ENCODE assay signal across 30 cellular contexts in the genomic region with DNA sequence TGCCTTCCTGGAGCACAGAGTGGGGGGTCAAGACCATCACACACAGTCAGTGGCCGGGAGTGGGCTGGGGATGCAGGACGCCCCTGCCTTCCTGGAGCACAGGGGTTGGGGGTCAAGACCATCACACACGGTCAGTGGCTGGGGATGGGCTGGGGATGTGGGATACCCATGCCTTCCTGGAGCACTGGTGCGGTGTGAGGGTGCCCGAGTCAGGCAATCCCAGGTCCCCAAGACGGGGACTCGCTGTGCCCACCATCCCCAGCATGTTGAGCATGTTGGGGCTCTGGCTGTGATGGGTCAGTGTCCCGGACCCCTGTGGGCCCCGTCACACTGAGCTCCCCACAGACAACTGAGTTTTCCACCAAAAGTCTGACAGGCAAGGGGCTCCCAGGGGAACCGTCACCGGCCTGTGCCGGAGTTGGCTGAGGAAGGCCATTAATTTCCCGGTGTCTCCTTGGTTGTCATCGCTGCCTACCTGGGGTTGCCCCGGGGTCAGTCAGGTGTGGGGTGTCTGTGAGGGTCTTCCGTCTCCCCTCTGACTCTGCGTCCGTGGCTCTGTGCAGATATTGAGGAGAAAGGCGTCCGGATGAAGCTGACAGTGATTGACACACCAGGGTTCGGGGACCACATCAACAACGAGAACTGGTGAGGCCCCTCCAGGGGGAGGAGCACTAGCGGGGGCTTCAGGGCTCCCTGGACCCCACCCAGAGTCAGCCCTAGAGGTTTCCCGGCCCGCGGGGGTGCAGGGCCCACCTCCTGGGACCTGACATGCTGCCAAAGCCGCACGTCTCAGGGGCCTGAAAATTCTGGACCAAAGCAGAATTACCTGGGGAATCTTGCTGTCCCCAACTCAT.
DNase-seq lines count a peak whose midpoint lies in the region; ATAC-seq, FAIRE-seq and TF ChIP-seq lines count a peak whose summit lies in the region.
"Had no signal": no experiment of that assay in that cellular context is flagged by ENCODE, and none has a peak within 500 bp of the region (broad histone marks: within the 10 kb centered on the region; RNA-seq: fewer than 3 reads in every experiment).

No MANE protein-coding gene starts in this region.

- no peak overlapping the region for H3K27ac ChIP-seq in BLaER1
- H3K27ac ChIP-seq in RWPE1 = peak overlapping the region; percentile 68
- H3K27ac ChIP-seq in kidney (ENCODE audit: low read depth in 2 of 2, low read length in 2 of 2) = no peak overlapping the region
- no peak overlapping the region for H3K27ac ChIP-seq in spleen
- H3K27ac ChIP-seq: ascending aorta, C4-2B, KMS-11, thyroid gland had no signal

- no peaks in the 10 kb centered on the region for H3K9me3 ChIP-seq in BLaER1
- no peaks in the 10 kb centered on the region for H3K9me3 ChIP-seq in kidney (ENCODE audit: control insufficient read depth in 1 of 2, low read length in 2 of 2)
- H3K9me3 ChIP-seq in spleen = no peaks in the 10 kb centered on the region
- H3K9me3 ChIP-seq: ascending aorta, stomach, thyroid gland had no signal

- no peak for DNase-seq in RWPE1 (ENCODE audit: low spot score)
- DNase-seq in kidney = peak; percentile 67
- peak; percentile 64 for DNase-seq in spleen
- DNase-seq in stimulated activated CD4-positive, alpha-beta T cell treated with anti-CD3 and anti-CD28 coated beads, Interleukin-4, amount 100 ng/mL, for 1 hour = no peak
- no peak for DNase-seq in NCI-H1694 treated with DMSO at 0.1 percent for 48 hours (lab: John Stamatoyannopoulos, UW)
- DNase-seq: activated CD4-positive, alpha-beta T cell treated with anti-CD3 and anti-CD28 coated beads for 1 hour; activated CD8-positive, alpha-beta memory T cell treated with anti-CD3 and anti-CD28 coated beads, Interleukin-2, amount 50 U/mL, for 48 hours; activated CD8-positive, alpha-beta T cell treated with anti-CD3 and anti-CD28 coated beads for 36 hours; caudate nucleus; cortex of kidney; effector memory CD8-positive, alpha-beta T cell; midbrain; MM.1S; NCI-H1105 treated with DMSO at 0.1 percent for 48 hours; NCI-H2081 treated with DMSO at 0.1 percent for 48 hours; NCI-H2227 treated with DMSO at 0.1 percent for 48 hours; NCI-H526; small intestine; stimulated activated CD4-positive, alpha-beta T cell treated with anti-CD3 and anti-CD28 coated beads, Interleukin-1b, Interleukin-23, amount 100 ng/mL, for 48 hours; stimulated activated CD8-positive, alpha-beta memory T cell treated with anti-CD3 and anti-CD28 coated beads, Interleukin-4, amount 100 ng/mL, for 48 hours; stomach had no signal

- 86 to 94% (median 90%) methylated on average over 20 to 28 of the region's 28 CpGs for WGBS in spleen, 5 donors

- H3K4me1 ChIP-seq in BLaER1 (peaks cover 93% of the 10 kb centered on the region), kidney (ENCODE audit: control insufficient read depth in 1 of 2, insufficient read depth in 1 of 2, low read depth in 1 of 2, low read length in 2 of 2) (peaks cover 0 to 2% of the 10 kb centered on the region in 2 donors), spleen (peaks cover 7 to 74% (median 31%) of the 10 kb centered on the region in 6 donors)

- no peak for TF ChIP-seq POLR2A in spleen (IDR thresholded peaks at IDR 0.05)

- H4K20me1 ChIP-seq in BLaER1 = peaks cover 100% of the 10 kb centered on the region

- H3K4me3 ChIP-seq in BLaER1 (no peak overlapping the region), kidney (ENCODE audit: low read length in 2 of 2) (no peak overlapping the region), spleen (no peak overlapping the region)
- H3K4me3 ChIP-seq: ascending aorta, stomach, thyroid gland had no signal

- H3K27me3 ChIP-seq in BLaER1 = no peaks in the 10 kb centered on the region
- no peaks in the 10 kb centered on the region for H3K27me3 ChIP-seq in spleen (replicated peaks in 1 of 7)
- H3K27me3 ChIP-seq: ascending aorta, stomach, thyroid gland had no signal

- POLR2A ChIA-PET in RWPE1 (lab: Yijun Ruan, JAX; ENCODE audit: low non-redundant PET) = no interaction called here

- peak overlapping the region; percentile 74 for H3K4me2 ChIP-seq in BLaER1
- H3K4me2 ChIP-seq: KMS-11 had no signal

- intact Hi-C loops in kidney (cut with DNase I) = loop anchor here (5.0 kb wide), 1 partner anchor 51 kb away; no protein-coding TSS in a partner anchor
- intact Hi-C loops in spleen (cut with DNase I; ENCODE audit: low total_unique reads) = no loop called here

- no peak for ATAC-seq in activated CD4-positive, CD25-positive, alpha-beta regulatory T cell treated with anti-CD3 and anti-CD28 coated beads, Interleukin-2, amount 50 U/mL, for 24 hours
- ATAC-seq: activated CD8-positive, alpha-beta T cell treated with anti-CD3 and anti-CD28 coated beads for 36 hours; effector memory CD8-positive, alpha-beta T cell had no signal

- FAIRE-seq in kidney (lab: Jason Lieb, UNC) = no peak
- FAIRE-seq: GM12892, H54, islet of Langerhans, small intestine had no signal

- TF ChIP-seq CTCF in RWPE1 (conservative IDR thresholded peaks at IDR 0.05; ENCODE audit: low read depth) (no peak), kidney (IDR thresholded peaks at IDR 0.05; ENCODE audit: borderline replicate concordance, extremely low read depth, insufficient read depth) (no peak), spleen (IDR thresholded peaks at IDR 0.05 in 8 of 11, conservative IDR thresholded peaks at IDR 0.05 in 3 of 11) (no peak)

- H3K36me3 ChIP-seq in BLaER1 = peaks cover 99% of the 10 kb centered on the region
- peaks cover 6 to 24% of the 10 kb centered on the region in 2 donors for H3K36me3 ChIP-seq in kidney (ENCODE audit: control insufficient read depth in 1 of 2, insufficient read depth in 2 of 2, low read length in 2 of 2)
- peaks cover 3 to 91% (median 72%) of the 10 kb centered on the region in 6 donors for H3K36me3 ChIP-seq in spleen

- CTCF ChIA-PET in RWPE1 (lab: Yijun Ruan, JAX) = interaction anchor here (0.7 kb wide), 1 partner anchor 320 kb away, joined by 3 read pairs; no protein-coding TSS in a partner anchor

- peak overlapping the region; percentile 24; the same call in 1 of the 2 replicates for H3K9ac ChIP-seq in BLaER1
- H3K9ac ChIP-seq in kidney (ENCODE audit: low read length in 2 of 2) = no peak overlapping the region
- H3K9ac ChIP-seq: KMS-11 had no signal

Comparison
In these comparisons a context has a peak if more than half of its experiments do, and no peak if none do; other contexts are left out.
1. DNase-seq: peak in kidney (single experiment) and spleen (single experiment); none in RWPE1 (single experiment), stimulated activated CD4-positive, alpha-beta T cell treated with anti-CD3 and anti-CD28 coated beads, Interleukin-4, amount 100 ng/mL, for 1 hour (single experiment) and NCI-H1694 treated with DMSO at 0.1 percent for 48 hours (single experiment).